3 cellular contexts compared by ENCODE assay signal in the genomic region with DNA sequence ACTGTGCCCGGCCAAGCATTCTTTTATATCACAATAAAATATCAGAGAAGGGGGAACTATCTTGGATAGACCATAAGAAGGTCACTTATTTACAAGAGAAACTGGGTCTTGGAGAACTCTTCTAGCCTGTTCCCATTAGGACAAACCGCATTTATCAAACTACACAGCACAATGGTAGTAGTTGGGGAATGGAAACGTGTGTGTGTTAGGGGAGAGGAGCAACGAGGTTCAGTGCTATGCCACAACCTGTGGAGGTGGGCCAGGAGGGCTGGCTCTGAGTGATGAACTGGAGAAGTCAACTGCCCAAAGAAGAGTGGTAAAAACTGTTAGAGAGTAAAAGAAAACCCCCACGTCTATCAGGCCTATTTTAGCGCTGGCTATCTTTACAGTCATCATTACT.
TF ChIP-seq lines count a peak whose summit lies in the region.

No MANE protein-coding gene starts in this region.

TF ChIP-seq in SK-N-SH, 30 proteins besides CTCF, POLR2A, EP300 and RAD21:
- no peak for TF ChIP-seq NRF1 (IDR thresholded peaks at IDR 0.05; ENCODE audit: low read depth, low read length)
- TF ChIP-seq MXI1 (IDR thresholded peaks at IDR 0.05; ENCODE audit: low read depth, low read length), result no peak
- TF ChIP-seq, protein P1, sequence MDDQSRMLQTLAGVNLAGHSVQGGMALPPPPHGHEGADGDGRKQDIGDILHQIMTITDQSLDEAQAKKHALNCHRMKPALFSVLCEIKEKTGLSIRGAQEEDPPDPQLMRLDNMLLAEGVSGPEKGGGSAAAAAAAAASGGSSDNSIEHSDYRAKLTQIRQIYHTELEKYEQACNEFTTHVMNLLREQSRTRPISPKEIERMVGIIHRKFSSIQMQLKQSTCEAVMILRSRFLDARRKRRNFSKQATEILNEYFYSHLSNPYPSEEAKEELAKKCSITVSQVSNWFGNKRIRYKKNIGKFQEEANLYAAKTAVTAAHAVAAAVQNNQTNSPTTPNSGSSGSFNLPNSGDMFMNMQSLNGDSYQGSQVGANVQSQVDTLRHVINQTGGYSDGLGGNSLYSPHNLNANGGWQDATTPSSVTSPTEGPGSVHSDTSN (IDR thresholded peaks at IDR 0.05), result no peak
- TF ChIP-seq GATA2 (CRISPR knock-in tag; IDR thresholded peaks at IDR 0.05), result no peak
- no peak for TF ChIP-seq MAX (IDR thresholded peaks at IDR 0.05; ENCODE audit: low read depth)
- TF ChIP-seq TCF12 (IDR thresholded peaks at IDR 0.05), result no peak
- TF ChIP-seq, protein P2, sequence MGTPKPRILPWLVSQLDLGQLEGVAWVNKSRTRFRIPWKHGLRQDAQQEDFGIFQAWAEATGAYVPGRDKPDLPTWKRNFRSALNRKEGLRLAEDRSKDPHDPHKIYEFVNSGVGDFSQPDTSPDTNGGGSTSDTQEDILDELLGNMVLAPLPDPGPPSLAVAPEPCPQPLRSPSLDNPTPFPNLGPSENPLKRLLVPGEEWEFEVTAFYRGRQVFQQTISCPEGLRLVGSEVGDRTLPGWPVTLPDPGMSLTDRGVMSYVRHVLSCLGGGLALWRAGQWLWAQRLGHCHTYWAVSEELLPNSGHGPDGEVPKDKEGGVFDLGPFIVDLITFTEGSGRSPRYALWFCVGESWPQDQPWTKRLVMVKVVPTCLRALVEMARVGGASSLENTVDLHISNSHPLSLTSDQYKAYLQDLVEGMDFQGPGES (IDR thresholded peaks at IDR 0.05; ENCODE audit: low read depth, low read length), result no peak
- TF ChIP-seq TAF1 (IDR thresholded peaks at IDR 0.05; ENCODE audit: borderline replicate concordance, low read depth, low read length), result no peak

TF ChIP-seq in SK-N-SH treated with all-trans-retinoic acid at 6 μM for 48 hours, 23 proteins besides CTCF, POLR2A, EP300 and RAD21 (continues in another document):
- TF ChIP-seq TCF4 (CRISPR knock-in tag; IDR thresholded peaks at IDR 0.05; ENCODE audit: borderline replicate concordance), result no peak
- TF ChIP-seq PPARA (CRISPR knock-in tag; IDR thresholded peaks at IDR 0.05; ENCODE audit: borderline replicate concordance), result no peak
- TF ChIP-seq ESRRG (CRISPR knock-in tag; IDR thresholded peaks at IDR 0.05), result no peak
- no peak for TF ChIP-seq OSR1 (CRISPR knock-in tag; IDR thresholded peaks at IDR 0.05)
- TF ChIP-seq, protein P3, sequence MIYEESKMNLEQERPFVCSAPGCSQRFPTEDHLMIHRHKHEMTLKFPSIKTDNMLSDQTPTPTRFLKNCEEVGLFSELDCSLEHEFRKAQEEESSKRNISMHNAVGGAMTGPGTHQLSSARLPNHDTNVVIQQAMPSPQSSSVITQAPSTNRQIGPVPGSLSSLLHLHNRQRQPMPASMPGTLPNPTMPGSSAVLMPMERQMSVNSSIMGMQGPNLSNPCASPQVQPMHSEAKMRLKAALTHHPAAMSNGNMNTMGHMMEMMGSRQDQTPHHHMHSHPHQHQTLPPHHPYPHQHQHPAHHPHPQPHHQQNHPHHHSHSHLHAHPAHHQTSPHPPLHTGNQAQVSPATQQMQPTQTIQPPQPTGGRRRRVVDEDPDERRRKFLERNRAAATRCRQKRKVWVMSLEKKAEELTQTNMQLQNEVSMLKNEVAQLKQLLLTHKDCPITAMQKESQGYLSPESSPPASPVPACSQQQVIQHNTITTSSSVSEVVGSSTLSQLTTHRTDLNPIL (CRISPR knock-in tag; IDR thresholded peaks at IDR 0.05; ENCODE audit: low read depth), result no peak
- TF ChIP-seq ZC3H10 (CRISPR knock-in tag; IDR thresholded peaks at IDR 0.05), result no peak
- no peak for TF ChIP-seq TOX (CRISPR knock-in tag; IDR thresholded peaks at IDR 0.05; ENCODE audit: borderline replicate concordance)
- TF ChIP-seq ZNF70 (CRISPR knock-in tag; IDR thresholded peaks at IDR 0.05), result no peak
- TF ChIP-seq GLIS3 (CRISPR knock-in tag; IDR thresholded peaks at IDR 0.05), result no peak
- TF ChIP-seq TSHZ2 (CRISPR knock-in tag; IDR thresholded peaks at IDR 0.05), result no peak
- no peak for TF ChIP-seq ZFP3 (CRISPR knock-in tag; IDR thresholded peaks at IDR 0.05)
- TF ChIP-seq, protein P4, sequence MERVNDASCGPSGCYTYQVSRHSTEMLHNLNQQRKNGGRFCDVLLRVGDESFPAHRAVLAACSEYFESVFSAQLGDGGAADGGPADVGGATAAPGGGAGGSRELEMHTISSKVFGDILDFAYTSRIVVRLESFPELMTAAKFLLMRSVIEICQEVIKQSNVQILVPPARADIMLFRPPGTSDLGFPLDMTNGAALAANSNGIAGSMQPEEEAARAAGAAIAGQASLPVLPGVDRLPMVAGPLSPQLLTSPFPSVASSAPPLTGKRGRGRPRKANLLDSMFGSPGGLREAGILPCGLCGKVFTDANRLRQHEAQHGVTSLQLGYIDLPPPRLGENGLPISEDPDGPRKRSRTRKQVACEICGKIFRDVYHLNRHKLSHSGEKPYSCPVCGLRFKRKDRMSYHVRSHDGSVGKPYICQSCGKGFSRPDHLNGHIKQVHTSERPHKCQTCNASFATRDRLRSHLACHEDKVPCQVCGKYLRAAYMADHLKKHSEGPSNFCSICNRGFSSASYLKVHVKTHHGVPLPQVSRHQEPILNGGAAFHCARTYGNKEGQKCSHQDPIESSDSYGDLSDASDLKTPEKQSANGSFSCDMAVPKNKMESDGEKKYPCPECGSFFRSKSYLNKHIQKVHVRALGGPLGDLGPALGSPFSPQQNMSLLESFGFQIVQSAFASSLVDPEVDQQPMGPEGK (CRISPR knock-in tag; IDR thresholded peaks at IDR 0.05; ENCODE audit: borderline replicate concordance), result no peak
- no peak for TF ChIP-seq ZFP30 (CRISPR knock-in tag; IDR thresholded peaks at IDR 0.05)
- TF ChIP-seq, protein P5, sequence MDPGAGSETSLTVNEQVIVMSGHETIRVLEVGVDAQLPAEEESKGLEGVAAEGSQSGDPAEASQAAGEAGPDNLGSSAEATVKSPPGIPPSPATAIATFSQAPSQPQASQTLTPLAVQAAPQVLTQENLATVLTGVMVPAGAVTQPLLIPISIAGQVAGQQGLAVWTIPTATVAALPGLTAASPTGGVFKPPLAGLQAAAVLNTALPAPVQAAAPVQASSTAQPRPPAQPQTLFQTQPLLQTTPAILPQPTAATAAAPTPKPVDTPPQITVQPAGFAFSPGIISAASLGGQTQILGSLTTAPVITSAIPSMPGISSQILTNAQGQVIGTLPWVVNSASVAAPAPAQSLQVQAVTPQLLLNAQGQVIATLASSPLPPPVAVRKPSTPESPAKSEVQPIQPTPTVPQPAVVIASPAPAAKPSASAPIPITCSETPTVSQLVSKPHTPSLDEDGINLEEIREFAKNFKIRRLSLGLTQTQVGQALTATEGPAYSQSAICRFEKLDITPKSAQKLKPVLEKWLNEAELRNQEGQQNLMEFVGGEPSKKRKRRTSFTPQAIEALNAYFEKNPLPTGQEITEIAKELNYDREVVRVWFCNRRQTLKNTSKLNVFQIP (CRISPR knock-in tag; IDR thresholded peaks at IDR 0.05; ENCODE audit: borderline replicate concordance, low read depth), result no peak
- no peak for TF ChIP-seq BACH2 (CRISPR knock-in tag; IDR thresholded peaks at IDR 0.05; ENCODE audit: borderline replicate concordance)
- no peak for TF ChIP-seq RARB (CRISPR knock-in tag; IDR thresholded peaks at IDR 0.05)
- TF ChIP-seq SNAI2 (CRISPR knock-in tag; IDR thresholded peaks at IDR 0.05), result no peak
- TF ChIP-seq ZNF8 (CRISPR knock-in tag; IDR thresholded peaks at IDR 0.05), result no peak

TF ChIP-seq in GM12878, 131 proteins besides CTCF, POLR2A, EP300 and RAD21:
- no peak for TF ChIP-seq ZNF622 (IDR thresholded peaks at IDR 0.05)
- no peak for TF ChIP-seq RB1 (IDR thresholded peaks at IDR 0.05; ENCODE audit: borderline replicate concordance)
- TF ChIP-seq, protein P6, sequence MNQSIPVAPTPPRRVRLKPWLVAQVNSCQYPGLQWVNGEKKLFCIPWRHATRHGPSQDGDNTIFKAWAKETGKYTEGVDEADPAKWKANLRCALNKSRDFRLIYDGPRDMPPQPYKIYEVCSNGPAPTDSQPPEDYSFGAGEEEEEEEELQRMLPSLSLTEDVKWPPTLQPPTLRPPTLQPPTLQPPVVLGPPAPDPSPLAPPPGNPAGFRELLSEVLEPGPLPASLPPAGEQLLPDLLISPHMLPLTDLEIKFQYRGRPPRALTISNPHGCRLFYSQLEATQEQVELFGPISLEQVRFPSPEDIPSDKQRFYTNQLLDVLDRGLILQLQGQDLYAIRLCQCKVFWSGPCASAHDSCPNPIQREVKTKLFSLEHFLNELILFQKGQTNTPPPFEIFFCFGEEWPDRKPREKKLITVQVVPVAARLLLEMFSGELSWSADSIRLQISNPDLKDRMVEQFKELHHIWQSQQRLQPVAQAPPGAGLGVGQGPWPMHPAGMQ (IDR thresholded peaks at IDR 0.05; ENCODE audit: borderline replicate concordance), result no peak
- no peak for TF ChIP-seq CHD4 (IDR thresholded peaks at IDR 0.05)
- no peak for TF ChIP-seq SMAD1 (IDR thresholded peaks at IDR 0.05; ENCODE audit: low read depth, partially characterized antibody)
- TF ChIP-seq SMAD5 (IDR thresholded peaks at IDR 0.05; ENCODE audit: low read depth), result no peak
- no peak for TF ChIP-seq TCF12 (IDR thresholded peaks at IDR 0.05; ENCODE audit: low read depth, low read length)
- no peak for TF ChIP-seq EZH2 (IDR thresholded peaks at IDR 0.05; ENCODE audit: borderline replicate concordance, control insufficient read depth, low read depth, low read length)
- TF ChIP-seq MEF2B (IDR thresholded peaks at IDR 0.05; ENCODE audit: partially characterized antibody, poor library complexity, severe bottlenecking), result no peak
- TF ChIP-seq PML (IDR thresholded peaks at IDR 0.05; ENCODE audit: low read length), result no peak
